Comparison of ENCODE assay signal across 21 cellular contexts in the genomic region with DNA sequence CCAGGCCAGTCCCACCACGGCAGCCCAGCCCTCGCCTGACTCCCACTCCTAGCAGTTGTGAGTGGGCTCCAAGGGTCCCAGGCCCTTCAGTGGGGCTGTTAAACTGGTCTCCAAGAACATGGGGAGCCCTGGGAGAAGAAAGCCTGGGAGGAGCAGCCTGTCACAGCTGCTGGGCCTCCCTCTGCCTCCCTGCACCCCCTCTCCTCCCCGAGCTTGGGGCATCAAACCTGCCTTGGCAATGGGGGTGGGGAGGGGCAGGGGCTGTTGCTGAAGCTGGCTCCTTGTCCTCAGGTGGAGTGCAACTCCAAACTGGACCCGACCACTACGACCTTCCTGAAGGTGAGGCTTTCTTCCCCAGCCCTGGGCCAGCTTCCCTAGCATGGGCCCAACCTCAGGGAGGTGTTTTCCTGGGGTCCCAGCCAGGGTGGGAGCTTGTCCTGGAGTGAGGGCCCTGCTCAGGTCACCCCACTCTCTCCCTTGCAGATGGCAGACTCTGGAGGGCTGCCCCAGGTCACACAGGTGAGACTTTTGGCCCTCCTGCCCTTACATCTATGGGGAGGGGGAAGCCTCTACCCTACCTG. TPM values are rescaled to one million over a fixed set of nuclear protein-coding genes. Genes with fewer than 3 reads are reported as not detected.
DNase-seq lines count a peak whose midpoint lies in the region; ATAC-seq and TF ChIP-seq lines count a peak whose summit lies in the region.
"Had no signal": no experiment of that assay in that cellular context is flagged by ENCODE, and none has a peak within 500 bp of the region (broad histone marks: within the 10 kb centered on the region; RNA-seq: fewer than 3 reads in every experiment).

No MANE protein-coding gene starts in this region.

- no peak overlapping the region for H3K27ac Mint-ChIP-seq in activated T-cell treated with anti-CD3 and anti-CD28 coated beads, Interleukin-2, amount 50 U/mL, for 72 hours
- no peak overlapping the region for H3K27ac Mint-ChIP-seq in activated T-helper 2 cell treated with anti-CD3 and anti-CD28 coated beads, Interferon-gamma antibody, Interleukin-2, Interleukin-4, amounts not matched to agents 10 μg/mL and 5 μg/mL and 100 μg/mL, durations not matched to agents 14 hours and 24 hours and 36 hours
- H3K27ac Mint-ChIP-seq: CD4-positive, CD25-positive, alpha-beta regulatory T cell; IgD-negative memory B cell had no signal

- H3K9me3 Mint-ChIP-seq in activated T-cell treated with anti-CD3 and anti-CD28 coated beads, Interleukin-2, amount 50 U/mL, for 72 hours = no peaks in the 10 kb centered on the region
- H3K9me3 Mint-ChIP-seq in activated T-helper 2 cell treated with anti-CD3 and anti-CD28 coated beads, Interferon-gamma antibody, Interleukin-2, Interleukin-4, amounts not matched to agents 10 μg/mL and 5 μg/mL and 100 μg/mL, durations not matched to agents 14 hours and 24 hours and 36 hours = no peaks in the 10 kb centered on the region
- H3K9me3 Mint-ChIP-seq: CD4-positive, CD25-positive, alpha-beta regulatory T cell; IgD-negative memory B cell had no signal

- H3K27me3 Mint-ChIP-seq in activated T-cell treated with anti-CD3 and anti-CD28 coated beads, Interleukin-2, amount 50 U/mL, for 72 hours (ENCODE audit: low read depth) = no peaks in the 10 kb centered on the region
- no peaks in the 10 kb centered on the region for H3K27me3 Mint-ChIP-seq in activated T-helper 2 cell treated with anti-CD3 and anti-CD28 coated beads, Interferon-gamma antibody, Interleukin-2, Interleukin-4, amounts not matched to agents 10 μg/mL and 5 μg/mL and 100 μg/mL, durations not matched to agents 14 hours and 24 hours and 36 hours (ENCODE audit: low read depth)
- H3K27me3 Mint-ChIP-seq: IgD-negative memory B cell had no signal

- ATAC-seq in activated T-cell treated with anti-CD3 and anti-CD28 coated beads, Interleukin-2, amount 50 U/mL, for 72 hours (replicated peaks in 1 of 2) = no peak
- ATAC-seq in upper lobe of right lung = no peak
- ATAC-seq: A549, Panc1 had no signal

- no peak for TF ChIP-seq CTCF in upper lobe of right lung (IDR thresholded peaks at IDR 0.05)

- peak; percentile 15 to 18 for DNase-seq in activated T-cell treated with anti-CD3 and anti-CD28 coated beads, Interleukin-2, amount 50 U/mL, for 48 hours
- DNase-seq in activated T-cell treated with anti-CD3 and anti-CD28 coated beads, Interleukin-2, amount 50 U/mL, for 72 hours = no peak
- DNase-seq in activated T-helper 2 cell treated with anti-CD3 and anti-CD28 coated beads, Interferon-gamma antibody, Interleukin-2, Interleukin-4, amounts not matched to agents 10 μg/mL and 5 μg/mL and 100 μg/mL, durations not matched to agents 14 hours and 24 hours and 36 hours (ENCODE audit: low spot score) = peak; percentile 5
- DNase-seq in mesenteric fat pad (ENCODE audit: low spot score) = peak; percentile 57
- DNase-seq in upper lobe of right lung = peak; percentile 51
- DNase-seq in NCI-H2227 treated with DMSO at 0.1 percent for 48 hours (lab: John Stamatoyannopoulos, UW) = no peak
- no peak for DNase-seq in T-helper 2 cell
- DNase-seq: BE2C; CD4-positive, CD25-positive, alpha-beta regulatory T cell; EL; GF-D8; MV-4-11; NCI-H1105 treated with DMSO at 0.1 percent for 48 hours; NCI-H2029 treated with DMSO at 0.1 percent for 48 hours; NCI-H345; NCI-H524; NCI-H774; NK-92 treated with Interleukin-12 subunit alpha and Interleukin-12 subunit beta, amount 100 ng/mL, for 24 hours had no signal

- H3K4me3 Mint-ChIP-seq in activated T-cell treated with anti-CD3 and anti-CD28 coated beads, Interleukin-2, amount 50 U/mL, for 72 hours = no peak overlapping the region
- H3K4me3 Mint-ChIP-seq in activated T-helper 2 cell treated with anti-CD3 and anti-CD28 coated beads, Interferon-gamma antibody, Interleukin-2, Interleukin-4, amounts not matched to agents 10 μg/mL and 5 μg/mL and 100 μg/mL, durations not matched to agents 14 hours and 24 hours and 36 hours (ENCODE audit: low read depth) = no peak overlapping the region
- H3K4me3 Mint-ChIP-seq: CD4-positive, CD25-positive, alpha-beta regulatory T cell; IgD-negative memory B cell had no signal

- H3K27ac ChIP-seq in upper lobe of right lung = no peak overlapping the region
- H3K27ac ChIP-seq: A549 had no signal

- H3K4me1 Mint-ChIP-seq in activated T-cell treated with anti-CD3 and anti-CD28 coated beads, Interleukin-2, amount 50 U/mL, for 72 hours (ENCODE audit: low read depth) = peaks cover 8% of the 10 kb centered on the region
- H3K4me1 Mint-ChIP-seq in activated T-helper 2 cell treated with anti-CD3 and anti-CD28 coated beads, Interferon-gamma antibody, Interleukin-2, Interleukin-4, amounts not matched to agents 10 μg/mL and 5 μg/mL and 100 μg/mL, durations not matched to agents 14 hours and 24 hours and 36 hours (ENCODE audit: low read depth) = no peaks in the 10 kb centered on the region

- no peaks in the 10 kb centered on the region for H3K4me1 ChIP-seq in upper lobe of right lung
- H3K4me1 ChIP-seq: A549, BE2C had no signal

- intact Hi-C loops in activated T-helper 2 cell treated with anti-CD3 and anti-CD28 coated beads, Interferon-gamma antibody, Interleukin-2, Interleukin-4, amounts not matched to agents 10 μg/mL and 5 μg/mL and 100 μg/mL, durations not matched to agents 14 hours and 24 hours and 36 hours (cut with micrococcal nuclease) = no loop called here
- intact Hi-C loops in upper lobe of right lung (cut with DNase I) = no loop called here

- peaks cover 5% of the 10 kb centered on the region for H3K27me3 ChIP-seq in upper lobe of right lung
- H3K27me3 ChIP-seq: BE2C had no signal

- no peaks in the 10 kb centered on the region for H3K9me3 ChIP-seq in upper lobe of right lung
- H3K9me3 ChIP-seq: A549, BE2C had no signal

- H3K4me3 ChIP-seq in upper lobe of right lung = no peak overlapping the region
- H3K4me3 ChIP-seq: A549 had no signal

- no peaks in the 10 kb centered on the region for H3K36me3 Mint-ChIP-seq in activated T-cell treated with anti-CD3 and anti-CD28 coated beads, Interleukin-2, amount 50 U/mL, for 72 hours (ENCODE audit: insufficient read depth in 2 of 2)
- H3K36me3 Mint-ChIP-seq in activated T-helper 2 cell treated with anti-CD3 and anti-CD28 coated beads, Interferon-gamma antibody, Interleukin-2, Interleukin-4, amounts not matched to agents 10 μg/mL and 5 μg/mL and 100 μg/mL, durations not matched to agents 14 hours and 24 hours and 36 hours (ENCODE audit: low read depth) = no peaks in the 10 kb centered on the region
- H3K36me3 Mint-ChIP-seq: CD4-positive, CD25-positive, alpha-beta regulatory T cell; IgD-negative memory B cell had no signal

- no peaks in the 10 kb centered on the region for H3K36me3 ChIP-seq in upper lobe of right lung

RNA-seq across cellular contexts. Expression of gene SETD6, which starts 6.6 kb away (rescaled TPM):
- total RNA-seq in activated T-cell treated with anti-CD3 and anti-CD28 coated beads, Interleukin-2, amount 50 U/mL, for 72 hours = 10 to 100 TPM in 1 of 2 donors, 1 to 10 TPM in 1; 9.1 to 11.6 TPM
- 24.4 and 24.7 TPM in 2 replicates for total RNA-seq in activated T-helper 2 cell treated with anti-CD3 and anti-CD28 coated beads, Interferon-gamma antibody, Interleukin-2, Interleukin-4, amounts not matched to agents 10 μg/mL and 5 μg/mL and 100 μg/mL, durations not matched to agents 14 hours and 24 hours and 36 hours
- total RNA-seq in mesenteric fat pad = 12.3 TPM
- total RNA-seq in upper lobe of right lung = 22.0 TPM

RNA-seq across cellular contexts. Expression of gene NDRG4, which starts 8.8 kb away (rescaled TPM):
- total RNA-seq in activated T-cell treated with anti-CD3 and anti-CD28 coated beads, Interleukin-2, amount 50 U/mL, for 72 hours = 1 to 10 TPM; 5.2 TPM
- 3.1 and 3.6 TPM in 2 replicates for total RNA-seq in activated T-helper 2 cell treated with anti-CD3 and anti-CD28 coated beads, Interferon-gamma antibody, Interleukin-2, Interleukin-4, amounts not matched to agents 10 μg/mL and 5 μg/mL and 100 μg/mL, durations not matched to agents 14 hours and 24 hours and 36 hours
- total RNA-seq in mesenteric fat pad (2.8 TPM), upper lobe of right lung (48.1 TPM)

Comparison
In these comparisons a context has a peak if more than half of its experiments do, and no peak if none do; other contexts are left out.
1. DNase-seq: peak in activated T-cell treated with anti-CD3 and anti-CD28 coated beads, Interleukin-2, amount 50 U/mL, for 48 hours (2 of 2), activated T-helper 2 cell treated with anti-CD3 and anti-CD28 coated beads, Interferon-gamma antibody, Interleukin-2, Interleukin-4, amounts not matched to agents 10 μg/mL and 5 μg/mL and 100 μg/mL, durations not matched to agents 14 hours and 24 hours and 36 hours (single experiment), mesenteric fat pad (single experiment) and upper lobe of right lung (single experiment); none in activated T-cell treated with anti-CD3 and anti-CD28 coated beads, Interleukin-2, amount 50 U/mL, for 72 hours (0 of 2), NCI-H2227 treated with DMSO at 0.1 percent for 48 hours (single experiment) and T-helper 2 cell (0 of 5).